ENCODE assay signal across 23 cellular contexts in the genomic region with DNA sequence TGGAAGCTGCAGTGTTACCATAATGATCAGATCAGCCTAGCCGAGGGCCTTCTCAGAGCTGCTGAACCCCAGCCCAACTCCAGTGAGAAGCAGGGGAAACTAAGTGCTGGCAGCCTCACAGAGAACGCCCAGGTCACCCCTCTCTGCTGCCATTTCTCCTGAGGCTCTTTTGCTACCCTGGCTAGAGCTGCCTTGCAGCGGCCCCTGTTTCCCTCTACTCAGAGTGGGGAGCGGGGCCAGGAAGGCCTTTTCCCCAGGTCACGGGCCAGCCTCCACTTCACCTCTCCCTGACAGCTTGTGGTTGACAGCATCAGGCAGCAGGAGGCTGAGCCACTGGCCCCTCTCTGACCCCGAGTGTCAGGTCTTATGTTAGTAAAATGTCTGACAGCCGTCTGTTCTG. TPM values are rescaled to one million over a fixed set of nuclear protein-coding genes. Genes with fewer than 3 reads are reported as not detected.
DNase-seq lines count a peak whose midpoint lies in the region; ATAC-seq, FAIRE-seq and TF ChIP-seq lines count a peak whose summit lies in the region.
"Had no signal": no experiment of that assay in that cellular context is flagged by ENCODE, and none has a peak within 500 bp of the region (broad histone marks: within the 10 kb centered on the region; RNA-seq: fewer than 3 reads in every experiment).

No MANE protein-coding gene starts in this region.

- CTCF ChIA-PET in activated CD4-positive, alpha-beta T cell treated with anti-CD3 and anti-CD28 coated beads, Interleukin-2, amount 10 ng/mL, durations not matched to agents 7 days and 5 days (lab: Charles Lee), result interaction anchor here (0.9 kb wide), 1 partner anchor 56 kb away, joined by 3 read pairs; no protein-coding TSS in a partner anchor
- CTCF ChIA-PET in H1 (lab: Charles Lee; ENCODE audit: partially characterized antibody), result interaction anchor here (0.7 to 1.6 kb wide), 5 partner anchors 13 to 122 kb away, joined by 3 to 5 read pairs (median 3); partner anchors contain the start of gene ACTR5
- CTCF ChIA-PET in A673 (lab: Charles Lee), result no interaction called here

- no peak overlapping the region for H4K12ac ChIP-seq in trophoblast cell (ENCODE audit: low read depth, low read length)

- no peaks in the 10 kb centered on the region for H4K20me1 ChIP-seq in H1 (replicated peaks in 1 of 2; ENCODE audit: control insufficient read depth in 1 of 2, insufficient read depth in 2 of 2, low read length in 2 of 2)
- H4K20me1 ChIP-seq: BLaER1 had no signal

- peaks cover 6% of the 10 kb centered on the region for H3K9me3 Mint-ChIP-seq in activated CD4-positive, alpha-beta T cell treated with anti-CD3 and anti-CD28 coated beads, Interleukin-2, amount 10 ng/mL, durations not matched to agents 7 days and 5 days

- H3K36me3 ChIP-seq in NT2/D1 (ENCODE audit: insufficient read depth, insufficient read length, low read length) (peaks cover 81% of the 10 kb centered on the region), H1 (ENCODE audit: control insufficient read depth in 2 of 4, insufficient read depth in 4 of 4, low read length in 3 of 4) (peaks cover 9 to 57% (median 26%) of the 10 kb centered on the region in 4 experiments; a peak in 6 of 8 replicates), neuronal stem cell (replicated peaks in 1 of 2; ENCODE audit: control insufficient read depth in 2 of 2, insufficient read depth in 2 of 2, low read length in 2 of 2) (peaks cover 24 to 98% of the 10 kb centered on the region in 2 donors), trophoblast cell (ENCODE audit: control insufficient read depth in 1 of 2, insufficient read depth in 2 of 2, low read length in 2 of 2) (peaks cover 18 to 20% of the 10 kb centered on the region in 2 experiments), A673 (ENCODE audit: insufficient read depth, low read length, poor library complexity, severe bottlenecking) (peaks cover 12% of the 10 kb centered on the region)

- no peak for TF ChIP-seq RAD21 in H1 (IDR thresholded peaks at IDR 0.05 in 1 of 2, conservative IDR thresholded peaks at IDR 0.05 in 1 of 2; ENCODE audit: low read depth in 2 of 2, low read length in 2 of 2)

- peaks cover 6% of the 10 kb centered on the region; the same call in 1 of the 2 replicates for H3K9me3 ChIP-seq in NT2/D1 (ENCODE audit: insufficient read depth, low read length)
- peaks cover 0 to 3% of the 10 kb centered on the region in 2 experiments; a peak in 1 of 4 replicates for H3K9me3 ChIP-seq in H1 (ENCODE audit: insufficient read depth in 2 of 2, low read depth in 1 of 2, low read length in 1 of 2)
- H3K9me3 ChIP-seq in neuronal stem cell (replicated peaks in 1 of 2; ENCODE audit: control insufficient read depth in 2 of 2, insufficient read depth in 1 of 2, low read depth in 1 of 2, low read length in 2 of 2), result peaks cover 4 to 28% of the 10 kb centered on the region in 2 donors
- H3K9me3 ChIP-seq in trophoblast cell (ENCODE audit: insufficient read depth, low read depth, low read length), result peaks cover 2% of the 10 kb centered on the region
- no peaks in the 10 kb centered on the region for H3K9me3 ChIP-seq in A673 (ENCODE audit: low read depth, low read length, poor library complexity, severe bottlenecking)

- H2BK5ac ChIP-seq in H1 (ENCODE audit: low read depth, low read length) (no peak overlapping the region), neuronal stem cell (ENCODE audit: low read length) (no peak overlapping the region), trophoblast cell (ENCODE audit: low read depth, low read length, poor library complexity) (no peak overlapping the region)

- H3K4me1 ChIP-seq in NT2/D1 (ENCODE audit: insufficient read depth, insufficient read length) (no peaks in the 10 kb centered on the region), H1 (replicated peaks in 1 of 4; ENCODE audit: control insufficient read depth in 3 of 4, insufficient read depth in 4 of 4, low read length in 3 of 4) (no peaks in the 10 kb centered on the region), neuronal stem cell (ENCODE audit: control insufficient read depth in 2 of 2, insufficient read depth in 1 of 2, low read depth in 1 of 2, low read length in 2 of 2) (peaks cover 0 to 2% of the 10 kb centered on the region in 2 donors), trophoblast cell (ENCODE audit: control insufficient read depth in 1 of 2, insufficient read depth in 2 of 2, low read length in 2 of 2) (no peaks in the 10 kb centered on the region), A673 (ENCODE audit: insufficient read depth, low read length, poor library complexity, severe bottlenecking) (no peaks in the 10 kb centered on the region)
- H3K4me1 ChIP-seq: BLaER1 had no signal

- no peak overlapping the region for H2BK15ac ChIP-seq in H1 (ENCODE audit: low read length)
- no peak overlapping the region for H2BK15ac ChIP-seq in neuronal stem cell (ENCODE audit: low read length)

- H3K4me2 ChIP-seq in H1 (ENCODE audit: insufficient read depth in 1 of 2, low read depth in 2 of 2, low read length in 2 of 2), result no peak overlapping the region
- no peak overlapping the region for H3K4me2 ChIP-seq in neuronal stem cell (ENCODE audit: insufficient read depth, low read length, poor library complexity, severe bottlenecking)
- no peak overlapping the region for H3K4me2 ChIP-seq in trophoblast cell (ENCODE audit: low read length)
- H3K4me2 ChIP-seq: A549, BLaER1, GM23338 had no signal

- no peak overlapping the region for H3K56ac ChIP-seq in H1 (replicated peaks; ENCODE audit: insufficient read length, low read depth, low read length)

- H4K8ac ChIP-seq in H1 (ENCODE audit: extremely low read depth, insufficient read depth, low read length) (no peak overlapping the region), neuronal stem cell (ENCODE audit: low read depth, low read length) (no peak overlapping the region), trophoblast cell (ENCODE audit: low read depth, low read length) (no peak overlapping the region)

- H3K27me3 Mint-ChIP-seq in activated CD4-positive, alpha-beta T cell treated with anti-CD3 and anti-CD28 coated beads, Interleukin-2, amount 10 ng/mL, durations not matched to agents 7 days and 5 days, result no peaks in the 10 kb centered on the region
- H3K27me3 Mint-ChIP-seq: CD4-positive, alpha-beta memory T cell had no signal

- FAIRE-seq in H1 (lab: Jason Lieb, UNC), result no peak
- FAIRE-seq: A549, GM12892, GM18507, HTR-8/SVneo had no signal

- peak overlapping the region; percentile 26 for H3K27ac Mint-ChIP-seq in activated CD4-positive, alpha-beta T cell treated with anti-CD3 and anti-CD28 coated beads, Interleukin-2, amount 10 ng/mL, durations not matched to agents 7 days and 5 days

- no peak overlapping the region for H3K18ac ChIP-seq in H1 (ENCODE audit: extremely low read depth, low read length)
- no peak overlapping the region for H3K18ac ChIP-seq in neuronal stem cell (ENCODE audit: low read length)
- H3K18ac ChIP-seq in trophoblast cell (ENCODE audit: low read length), result no peak overlapping the region

- no peak for TF ChIP-seq POLR2A in H1 (IDR thresholded peaks at IDR 0.05; ENCODE audit: control extremely low read depth in 1 of 2, low read depth in 2 of 2, low read length in 2 of 2)

- H3K27me3 ChIP-seq in NT2/D1 (ENCODE audit: insufficient read depth, insufficient read length), result no peaks in the 10 kb centered on the region
- no peaks in the 10 kb centered on the region for H3K27me3 ChIP-seq in H1 (replicated peaks in 1 of 4; ENCODE audit: control insufficient read depth in 3 of 4, extremely low read depth in 1 of 4, insufficient read depth in 3 of 4, low read length in 3 of 4)
- no peaks in the 10 kb centered on the region for H3K27me3 ChIP-seq in neuronal stem cell (ENCODE audit: control insufficient read depth in 3 of 3, insufficient read depth in 3 of 3, low read depth in 1 of 3, low read length in 3 of 3)
- no peaks in the 10 kb centered on the region for H3K27me3 ChIP-seq in trophoblast cell (ENCODE audit: insufficient read depth, low read length)
- H3K27me3 ChIP-seq in A673 (replicated peaks; ENCODE audit: insufficient read depth, low read depth, low read length, poor library complexity), result no peaks in the 10 kb centered on the region
- H3K27me3 ChIP-seq: BLaER1 had no signal

- H3K4me1 Mint-ChIP-seq in activated CD4-positive, alpha-beta T cell treated with anti-CD3 and anti-CD28 coated beads, Interleukin-2, amount 10 ng/mL, durations not matched to agents 7 days and 5 days, result no peaks in the 10 kb centered on the region
- H3K4me1 Mint-ChIP-seq: CD14-positive monocyte; CD4-positive, alpha-beta memory T cell; H9 had no signal

- H2AFZ ChIP-seq in H1 (ENCODE audit: low read length) (no peak overlapping the region), neuronal stem cell (ENCODE audit: low read length) (no peak overlapping the region), trophoblast cell (ENCODE audit: insufficient read depth, low read length, poor library complexity) (no peak overlapping the region)
- H2AFZ ChIP-seq: GM23338 had no signal

- H3K36me3 Mint-ChIP-seq in activated CD4-positive, alpha-beta T cell treated with anti-CD3 and anti-CD28 coated beads, Interleukin-2, amount 10 ng/mL, durations not matched to agents 7 days and 5 days (ENCODE audit: low read depth), result peaks cover 31% of the 10 kb centered on the region

- no peak for DNase-seq in activated CD4-positive, alpha-beta T cell treated with anti-CD3 and anti-CD28 coated beads, Interleukin-2, amount 10 ng/mL, durations not matched to agents 7 days and 5 days
- no peak for DNase-seq in activated CD4-positive, alpha-beta T cell treated with anti-CD3 and anti-CD28 coated beads for 4 hours
- DNase-seq in NT2/D1 (ENCODE audit: low read depth, low spot score) (no peak), H1 (ENCODE audit: low read depth in 1 of 2, low spot score in 2 of 2) (no peak), neuronal stem cell (ENCODE audit: low spot score) (no peak), trophoblast cell (no peak), A673 (ENCODE audit: low spot score) (no peak)
- DNase-seq: CD4-positive, alpha-beta memory T cell; DMS153; DMS79; GDM1; H9 had no signal

- intact Hi-C loops in A673 (cut with micrococcal nuclease; ENCODE audit: unreplicated experiment), result no loop called here

- H3K9ac ChIP-seq in NT2/D1 (ENCODE audit: insufficient read length, low read depth) (peak overlapping the region; percentile 32), H1 (replicated peaks in 1 of 4; ENCODE audit: extremely low read depth in 1 of 4, low read depth in 3 of 4, low read length in 3 of 4) (no peak overlapping the region), neuronal stem cell (ENCODE audit: low read depth, low read length, poor library complexity) (no peak overlapping the region), trophoblast cell (ENCODE audit: low read length) (no peak overlapping the region)
- H3K9ac ChIP-seq: BLaER1 had no signal

- no peak overlapping the region for H3K4me3 ChIP-seq in NT2/D1 (ENCODE audit: insufficient read length, low read depth)
- H3K4me3 ChIP-seq in H1 (ENCODE audit: extremely low read depth in 1 of 4, insufficient read depth in 2 of 4, low read depth in 3 of 4, low read length in 4 of 4), result no peak overlapping the region
- H3K4me3 ChIP-seq in neuronal stem cell (ENCODE audit: low read length in 2 of 2), result no peak overlapping the region
- no peak overlapping the region for H3K4me3 ChIP-seq in trophoblast cell (ENCODE audit: low read depth, low read length)
- no peak overlapping the region for H3K4me3 ChIP-seq in A673 (ENCODE audit: low read depth, low read length, poor library complexity, severe bottlenecking)
- H3K4me3 ChIP-seq: A549, BLaER1, GM23338 had no signal

- no peak overlapping the region for H2BK12ac ChIP-seq in H1 (ENCODE audit: low read depth, low read length)
- no peak overlapping the region for H2BK12ac ChIP-seq in neuronal stem cell (ENCODE audit: low read length)
- no peak overlapping the region for H2BK12ac ChIP-seq in trophoblast cell (ENCODE audit: low read length)

- TF ChIP-seq EP300 in H1 (IDR thresholded peaks at IDR 0.05; ENCODE audit: borderline replicate concordance in 1 of 2, low read depth in 2 of 2, low read length in 2 of 2), result no peak

- BruUV-seq in A673 (replicated peaks; lab: Mats Ljungman, UMichigan), result no TSS peak

- H3K14ac ChIP-seq in H1 (ENCODE audit: insufficient read length), result no peak overlapping the region
- H3K14ac ChIP-seq in neuronal stem cell (ENCODE audit: low read length), result no peak overlapping the region
- H3K14ac ChIP-seq in trophoblast cell (ENCODE audit: low read length), result no peak overlapping the region

- no peak overlapping the region for H3K23ac ChIP-seq in H1 (ENCODE audit: insufficient read length)
- H3K23ac ChIP-seq in neuronal stem cell (ENCODE audit: low read depth, low read length, poor library complexity), result peak overlapping the region; percentile 33
- H3K23ac ChIP-seq in trophoblast cell (ENCODE audit: low read length), result no peak overlapping the region

- no peaks in the 10 kb centered on the region for H3K79me2 ChIP-seq in H1 (ENCODE audit: control insufficient read depth in 1 of 2, insufficient read depth in 2 of 2, low read length in 2 of 2)
- no peaks in the 10 kb centered on the region for H3K79me2 ChIP-seq in trophoblast cell (ENCODE audit: control insufficient read depth, insufficient read depth, low read length, poor library complexity)

- no peak overlapping the region for H4K91ac ChIP-seq in H1 (replicated peaks; ENCODE audit: insufficient read length, low read length)
- no peak overlapping the region for H4K91ac ChIP-seq in neuronal stem cell (ENCODE audit: low read depth, low read length, poor library complexity)
- H4K91ac ChIP-seq in trophoblast cell (ENCODE audit: low read depth, low read length), result no peak overlapping the region

- 88% methylated on average over 7 of the region's 7 CpGs; no CpG with 5 or more reads in 1 of the 2 experiments for WGBS in H1 (ENCODE audit: extremely low coverage in 1 of 2, insufficient coverage in 1 of 2, insufficient read length in 1 of 2, insufficient replicate concordance in 2 of 2, low coverage in 1 of 2, low lambda C conversion rate in 2 of 2, missing lambda C conversion rate in 1 of 2), 2 experiments
- no CpG with 5 or more reads among the region's 7 CpGs for WGBS in neuronal stem cell (ENCODE audit: extremely low coverage in 2 of 2, insufficient read length in 2 of 2, insufficient replicate concordance in 1 of 2), 2 donors
- WGBS in trophoblast cell (ENCODE audit: extremely low coverage, insufficient coverage, insufficient read length), result no CpG with 5 or more reads among the region's 7 CpGs

- ATAC-seq in GM21723 (IDR thresholded peaks at IDR 0.05; ENCODE audit: unreplicated experiment), result no peak
- ATAC-seq: A549, GM23338 had no signal

- no peak for TF ChIP-seq CTCF in H1 (IDR thresholded peaks at IDR 0.05; ENCODE audit: control extremely low read depth in 1 of 3, insufficient read depth in 1 of 3, low read depth in 1 of 3, low read length in 3 of 3)
- no peak for TF ChIP-seq CTCF in A673 (conservative IDR thresholded peaks at IDR 0.05; ENCODE audit: low read depth, low read length)

- H3K23me2 ChIP-seq in H1 (ENCODE audit: low read depth, low read length), result no peaks in the 10 kb centered on the region

- H3K27ac ChIP-seq in H1 (ENCODE audit: low read depth, low read length) (no peak overlapping the region), neuronal stem cell (replicated peaks; ENCODE audit: low read length) (no peak overlapping the region), trophoblast cell (ENCODE audit: low read depth, low read length) (no peak overlapping the region), A673 (ENCODE audit: low read depth, low read length, poor library complexity, severe bottlenecking) (no peak overlapping the region)
- H3K27ac ChIP-seq: 22Rv1, A549, BLaER1 had no signal

- H2BK120ac ChIP-seq in H1 (replicated peaks; ENCODE audit: low read depth, low read length), result no peak overlapping the region
- H2BK120ac ChIP-seq in neuronal stem cell (ENCODE audit: low read depth, low read length), result no peak overlapping the region
- H2BK120ac ChIP-seq in trophoblast cell (ENCODE audit: insufficient read depth, low read length, poor library complexity), result no peak overlapping the region

- no peak overlapping the region for H3K4me3 Mint-ChIP-seq in activated CD4-positive, alpha-beta T cell treated with anti-CD3 and anti-CD28 coated beads, Interleukin-2, amount 10 ng/mL, durations not matched to agents 7 days and 5 days
- H3K4me3 Mint-ChIP-seq: CD14-positive monocyte; CD4-positive, alpha-beta memory T cell; GM23338; H9 had no signal

- H4K5ac ChIP-seq in H1 (ENCODE audit: insufficient read length, low read depth, low read length), result no peak overlapping the region

- no peak overlapping the region for H3K4ac ChIP-seq in H1 (replicated peaks; ENCODE audit: insufficient read length, low read depth, low read length)
- H3K4ac ChIP-seq in neuronal stem cell (ENCODE audit: low read length), result no peak overlapping the region
- H3K4ac ChIP-seq in trophoblast cell (ENCODE audit: low read depth, low read length), result no peak overlapping the region

- H3K79me1 ChIP-seq in H1 (ENCODE audit: low read depth, low read length), result no peaks in the 10 kb centered on the region; the same call in 1 of the 2 replicates
- no peaks in the 10 kb centered on the region for H3K79me1 ChIP-seq in neuronal stem cell (ENCODE audit: low read depth, low read length)
- H3K79me1 ChIP-seq in trophoblast cell (ENCODE audit: low read length), result no peaks in the 10 kb centered on the region

- H2AK5ac ChIP-seq in H1 (ENCODE audit: low read depth, low read length) (no peak overlapping the region), neuronal stem cell (ENCODE audit: low read depth, low read length) (no peak overlapping the region), trophoblast cell (ENCODE audit: low read length) (no peak overlapping the region)

- 0 out of 2 replicates have a peak overlapping the region, but pooled peaks have one; percentile 0 for H2BK20ac ChIP-seq in H1 (ENCODE audit: low read length)

- POLR2A ChIA-PET in activated CD4-positive, alpha-beta T cell treated with anti-CD3 and anti-CD28 coated beads, Interleukin-2, amount 10 ng/mL, durations not matched to agents 7 days and 5 days (lab: Charles Lee), result no interaction called here
- POLR2A ChIA-PET in H1 (lab: Charles Lee; ENCODE audit: partially characterized antibody) (interaction anchor here (0.6 to 1.8 kb wide), 3 partner anchors 9 to 32 kb away, joined by 3 to 8 read pairs (median 3); no protein-coding TSS in a partner anchor), A673 (lab: Charles Lee; ENCODE audit: low non-redundant PET) (no interaction called here)

RNA-seq across cellular contexts. Expression of gene ACTR5, which starts 22.7 kb away (rescaled TPM):
- 1 to 10 TPM; 7.8 to 8.1 TPM for total RNA-seq in activated CD4-positive, alpha-beta T cell treated with anti-CD3 and anti-CD28 coated beads, Interleukin-2, amount 10 ng/mL, durations not matched to agents 7 days and 5 days
- total RNA-seq in H1 (2021; fragmentation: NEBNext Ultra II Directional; extraction: Animal tissue kit (Norgen Biotek cat#: 25700)), result 14.1 and 14.4 TPM in 2 replicates
- polyA plus RNA-seq in H1 (2011; rRNA removed), result 10.4 and 11.7 TPM in 2 replicates
- 12.6 TPM for polyA plus RNA-seq in H1 (2011; cell fraction: cytosol; rRNA removed)
- 19.7 TPM for polyA plus RNA-seq in H1 (2011; cell fraction: nucleus; rRNA removed)
- polyA plus RNA-seq in H1 (2012, experiment 1 of 2), result 10.0 to 12.0 TPM (median 11.3 TPM) in 4 replicates
- polyA plus RNA-seq in H1 (2012, experiment 2 of 2), result 10.4 TPM
- 9.9 TPM for polyA plus RNA-seq in H1 (2013, experiment 1 of 2)
- 9.2 TPM for polyA plus RNA-seq in H1 (2013, experiment 2 of 2)
- polyA minus RNA-seq in H1 (2011; rRNA and poly(A)+ RNA removed), result 10.7 and 11.4 TPM in 2 replicates
- 6.6 TPM for polyA minus RNA-seq in H1 (2011; cell fraction: cytosol; rRNA and poly(A)+ RNA removed)
- polyA minus RNA-seq in H1 (2011; cell fraction: nucleus; rRNA and poly(A)+ RNA removed), result 9.6 TPM
- 7.2 TPM for polyA plus RNA-seq in neuronal stem cell (2013, experiment 1 of 2)
- polyA plus RNA-seq in neuronal stem cell (2013, experiment 2 of 2), result 7.2 TPM
- 4.7 and 4.8 TPM in 2 replicates for polyA plus RNA-seq in trophoblast cell (2013)
- 11.2 and 11.5 TPM in 2 replicates for total RNA-seq in A673 (2021)

RNA-seq across cellular contexts. Expression of gene PPP1R16B, which starts 34.5 kb away (rescaled TPM):
- total RNA-seq in activated CD4-positive, alpha-beta T cell treated with anti-CD3 and anti-CD28 coated beads, Interleukin-2, amount 10 ng/mL, durations not matched to agents 7 days and 5 days, result 10 to 100 TPM; 63.6 to 67.4 TPM
- total RNA-seq in H1 (2021; fragmentation: NEBNext Ultra II Directional; extraction: Animal tissue kit (Norgen Biotek cat#: 25700)), result 8.9 and 9.7 TPM in 2 replicates
- polyA plus RNA-seq in H1 (2011; rRNA removed), result 2.6 and 3.8 TPM in 2 replicates
- polyA plus RNA-seq in H1 (2011; cell fraction: cytosol; rRNA removed), result 3.9 TPM
- polyA plus RNA-seq in H1 (2011; cell fraction: nucleus; rRNA removed), result 7.3 TPM
- polyA plus RNA-seq in H1 (2012, experiment 1 of 2), result 3.3 to 4.7 TPM (median 4.1 TPM) in 4 replicates
- polyA plus RNA-seq in H1 (2012, experiment 2 of 2), result 5.1 TPM
- polyA plus RNA-seq in H1 (2013, experiment 1 of 2), result 7.4 TPM
- polyA plus RNA-seq in H1 (2013, experiment 2 of 2), result 7.5 TPM
- 7.7 and 10.3 TPM in 2 replicates for polyA minus RNA-seq in H1 (2011; rRNA and poly(A)+ RNA removed)
- 3.9 TPM for polyA minus RNA-seq in H1 (2011; cell fraction: cytosol; rRNA and poly(A)+ RNA removed)
- 3.4 TPM for polyA minus RNA-seq in H1 (2011; cell fraction: nucleus; rRNA and poly(A)+ RNA removed)
- 1.3 TPM for polyA plus RNA-seq in neuronal stem cell (2013, experiment 1 of 2)
- polyA plus RNA-seq in neuronal stem cell (2013, experiment 2 of 2), result 1.3 TPM
- polyA plus RNA-seq in trophoblast cell (2013), result 0.03 and 0.04 TPM in 2 replicates
- 0.13 and 0.17 TPM in 2 replicates for total RNA-seq in A673 (2021)
- polyA plus RNA-seq: AG04450 had no signal

RNA-seq across cellular contexts. Expression of gene SLC32A1, which starts 46.7 kb away (rescaled TPM):
- total RNA-seq in activated CD4-positive, alpha-beta T cell treated with anti-CD3 and anti-CD28 coated beads, Interleukin-2, amount 10 ng/mL, durations not matched to agents 7 days and 5 days, result not detected
- 0.15 and 0.33 TPM in 2 replicates for total RNA-seq in H1 (2021; fragmentation: NEBNext Ultra II Directional; extraction: Animal tissue kit (Norgen Biotek cat#: 25700))
- polyA plus RNA-seq in H1 (2011; rRNA removed), result 0.09 and 0.19 TPM in 2 replicates
- 0.10 TPM for polyA plus RNA-seq in H1 (2011; cell fraction: cytosol; rRNA removed)
- 0.20 TPM for polyA plus RNA-seq in H1 (2011; cell fraction: nucleus; rRNA removed)
- 0.12 to 0.53 TPM (median 0.31 TPM) in 4 replicates for polyA plus RNA-seq in H1 (2012, experiment 1 of 2)
- polyA plus RNA-seq in H1 (2012, experiment 2 of 2), result 0.13 TPM
- 0.28 TPM for polyA plus RNA-seq in H1 (2013, experiment 1 of 2)
- polyA plus RNA-seq in H1 (2013, experiment 2 of 2), result 0.33 TPM
- polyA minus RNA-seq in H1 (2011; rRNA and poly(A)+ RNA removed), result 0.12 and 0.16 TPM in 2 replicates
- not detected for polyA minus RNA-seq in H1 (2011; cell fraction: cytosol; rRNA and poly(A)+ RNA removed)
- polyA minus RNA-seq in H1 (2011; cell fraction: nucleus; rRNA and poly(A)+ RNA removed), result not detected
- 0.11 TPM for polyA plus RNA-seq in neuronal stem cell (2013, experiment 1 of 2)
- 0.14 TPM for polyA plus RNA-seq in neuronal stem cell (2013, experiment 2 of 2)
- polyA plus RNA-seq in trophoblast cell (2013), result not detected in 2 replicates
- not detected in 2 replicates for total RNA-seq in A673 (2021)
- total RNA-seq: CD4-positive, alpha-beta memory T cell; Daoy had no signal
- polyA plus RNA-seq: A549; AG04450; CD14-positive monocyte; CD4-positive, alpha-beta memory T cell; GM23338 had no signal
